12 cellular contexts compared by ENCODE assay signal in the genomic region with DNA sequence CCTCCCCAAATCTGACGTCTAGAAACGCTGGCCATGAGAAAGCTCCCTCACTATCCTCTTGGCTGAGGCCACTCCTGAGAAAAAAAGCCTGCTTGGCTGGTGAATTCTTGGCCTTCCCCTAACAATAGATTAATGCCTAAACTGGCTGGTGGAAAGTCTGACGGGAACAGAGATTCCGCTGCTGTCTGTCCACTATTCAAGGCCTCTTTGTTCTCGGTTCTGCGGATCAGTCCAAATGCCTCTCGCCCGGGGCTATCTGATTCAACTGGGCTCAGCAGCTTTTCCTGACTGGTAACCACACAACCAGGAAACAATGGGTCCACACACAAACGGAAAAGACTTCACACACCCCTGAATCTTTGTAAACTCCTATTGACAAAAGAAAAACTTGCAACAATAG. TPM values are rescaled to one million over a fixed set of nuclear protein-coding genes. Genes with fewer than 3 reads are reported as not detected.
DNase-seq lines count a peak whose midpoint lies in the region; ATAC-seq and TF ChIP-seq lines count a peak whose summit lies in the region.
"Had no signal": no experiment of that assay in that cellular context is flagged by ENCODE, and none has a peak within 500 bp of the region (broad histone marks: within the 10 kb centered on the region; RNA-seq: fewer than 3 reads in every experiment).

No MANE protein-coding gene starts in this region.

- TF ChIP-seq POLR2A in stomach (IDR thresholded peaks at IDR 0.05): no peak

- WGBS in stomach, 5 donors: 50 to 61% (median 54%) methylated on average over 9 of the region's 9 CpGs

- CTCF ChIA-PET in Panc1 (lab: Charles Lee): interaction anchor here (0.6 kb wide), 1 partner anchor 93 kb away, joined by 7 read pairs; no protein-coding TSS in a partner anchor

- H3K4me1 ChIP-seq in Panc1 (ENCODE audit: control insufficient read depth, insufficient read depth, low read length) (peaks cover 21% of the 10 kb centered on the region), stomach (peaks cover 6 to 64% (median 28%) of the 10 kb centered on the region in 4 donors), colonic mucosa (no peaks in the 10 kb centered on the region)

- ATAC-seq in Panc1: no peak
- no peak for ATAC-seq in GM18517 (IDR thresholded peaks at IDR 0.05; ENCODE audit: unreplicated experiment)

- in situ Hi-C loops in Panc1 (cut with HindIII; ENCODE audit: low pct_unique_long_range_greater_than_20kb, low sequenced_read_pairs): no loop called here

- intact Hi-C loops in Panc1 (cut with micrococcal nuclease; ENCODE audit: unreplicated experiment): no loop called here
- intact Hi-C loops in stomach (cut with DNase I; ENCODE audit: low total_unique reads): no loop called here
- intact Hi-C loops in colonic mucosa (cut with DNase I): no loop called here

- H3K36me3 ChIP-seq in Panc1 (ENCODE audit: control insufficient read depth, insufficient read depth, low read length) (no peaks in the 10 kb centered on the region), stomach (no peaks in the 10 kb centered on the region), colonic mucosa (no peaks in the 10 kb centered on the region)

- H3K9ac ChIP-seq in colonic mucosa (ENCODE audit: low read depth in 2 of 2, low read length in 2 of 2): no peak overlapping the region

- H3K4me3 ChIP-seq in Panc1 (ENCODE audit: low read depth in 2 of 2, low read length in 2 of 2) (no peak overlapping the region), stomach (no peak overlapping the region), colonic mucosa (no peak overlapping the region)

- DNase-seq in Panc1 (ENCODE audit: low read depth, low spot score): no peak
- DNase-seq in epithelial cell of prostate (ENCODE audit: low read depth, low spot score): peak; percentile 94
- DNase-seq in lung microvascular endothelial cell (ENCODE audit: low read depth in 2 of 2): peak; percentile 84 to 97
- no peak for DNase-seq in stomach
- DNase-seq in NK-92 treated with Interleukin-12 subunit alpha and Interleukin-12 subunit beta, amount 100 ng/mL, for 24 hours (lab: John Stamatoyannopoulos, UW): no peak
- no peak for DNase-seq in colonic mucosa
- DNase-seq in NCI-H2196 (lab: John Stamatoyannopoulos, UW; ENCODE audit: unreplicated experiment): no peak
- DNase-seq: activated CD4-positive, alpha-beta T cell treated with anti-CD3 and anti-CD28 coated beads, Interleukin-2, amount 10 ng/mL, durations not matched to agents 7 days and 5 days; DMS153; H9; NCI-H1436 treated with DMSO at 0.1 percent for 48 hours had no signal

- H3K27ac ChIP-seq in Panc1 (ENCODE audit: low read length) (peak overlapping the region; percentile 82), epithelial cell of prostate (peak overlapping the region; percentile 81), stomach (peak overlapping the region in 4 of 5 donors; percentile 44 to 62 (median 54)), colonic mucosa (no peak overlapping the region)

- TF ChIP-seq EP300 in stomach (IDR thresholded peaks at IDR 0.05): no peak

- H3K9me3 ChIP-seq in Panc1 (ENCODE audit: control insufficient read depth, insufficient read depth, low read depth, low read length) (no peaks in the 10 kb centered on the region), stomach (no peaks in the 10 kb centered on the region), colonic mucosa (no peaks in the 10 kb centered on the region)

- POLR2A ChIA-PET in Panc1 (lab: Charles Lee): no interaction called here

- TF ChIP-seq CTCF in Panc1 (IDR thresholded peaks at IDR 0.05) (no peak), stomach (IDR thresholded peaks at IDR 0.05) (no peak), colonic mucosa (IDR thresholded peaks at IDR 0.05) (no peak)

- H3K27me3 ChIP-seq in Panc1 (ENCODE audit: control insufficient read depth, insufficient read depth, low read length) (no peaks in the 10 kb centered on the region), stomach (peaks cover 0 to 5% (median 0%) of the 10 kb centered on the region in 3 donors), colonic mucosa (no peaks in the 10 kb centered on the region)

- BruUV-seq in Panc1 (replicated peaks; lab: Mats Ljungman, UMichigan): no TSS peak

RNA-seq across cellular contexts. Expression of gene PXDN, which starts 27.2 kb away (rescaled TPM):
- total RNA-seq in Panc1 (2021; ENCODE audit: unreplicated experiment): 2.5 TPM
- 4.5 TPM for polyA plus RNA-seq in Panc1 (2012; ENCODE audit: insufficient read length)
- 140 and 179 TPM in 2 replicates for total RNA-seq in lung microvascular endothelial cell
- total RNA-seq in stomach: 10 to 100 TPM; 24.9 to 71.6 (median 42.0) TPM
- 1 to 10 TPM; 3.3 to 8.0 (median 5.0) TPM for polyA plus RNA-seq in stomach
- 10 to 100 TPM in 1 of 2 donors, 1 to 10 TPM in 1; 9.5 to 20.0 TPM for total RNA-seq in colonic mucosa

Comparison
In these comparisons a context has a peak if more than half of its experiments do, and no peak if none do; other contexts are left out.
1. DNase-seq: peak in epithelial cell of prostate (single experiment) and lung microvascular endothelial cell (2 of 2); none in Panc1 (single experiment), stomach (single experiment), NK-92 treated with Interleukin-12 subunit alpha and Interleukin-12 subunit beta, amount 100 ng/mL, for 24 hours (single experiment), colonic mucosa (single experiment) and NCI-H2196 (single experiment).